Comparison of ENCODE assay signal across 22 cellular contexts in the genomic region with DNA sequence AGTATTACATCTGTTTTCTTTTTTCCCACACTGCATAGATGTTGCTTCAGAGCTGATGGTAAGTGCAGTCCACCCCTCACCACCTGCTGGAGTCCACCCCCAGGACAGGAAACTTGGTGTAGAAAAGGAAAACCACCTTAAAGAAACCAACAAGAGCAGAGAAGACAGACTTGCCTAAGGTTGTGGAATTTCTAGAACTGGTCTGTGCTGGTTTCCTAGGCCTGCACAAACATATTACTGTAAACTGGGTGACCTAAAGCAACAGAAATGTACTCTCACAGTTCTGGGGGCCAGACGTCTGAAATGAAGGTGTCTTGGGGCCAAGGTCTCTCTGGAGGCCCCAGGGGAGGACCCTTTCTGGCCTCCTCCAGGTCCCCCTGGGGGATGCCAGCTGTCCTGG.
DNase-seq lines count a peak whose midpoint lies in the region; ATAC-seq and TF ChIP-seq lines count a peak whose summit lies in the region.
"Had no signal": no experiment of that assay in that cellular context is flagged by ENCODE, and none has a peak within 500 bp of the region (broad histone marks: within the 10 kb centered on the region; RNA-seq: fewer than 3 reads in every experiment).

No MANE protein-coding gene starts in this region.

- peaks cover 59% of the 10 kb centered on the region for H3K4me1 Mint-ChIP-seq in nephron progenitor cell
- H3K4me1 Mint-ChIP-seq in activated CD8-positive, alpha-beta memory T cell treated with anti-CD3 and anti-CD28 coated beads, Interleukin-2, amount 10 ng/mL, durations not matched to agents 7 days and 5 days: no peaks in the 10 kb centered on the region
- H3K4me1 Mint-ChIP-seq: B cell; CD4-positive, CD25-positive, alpha-beta regulatory T cell had no signal

- peaks cover 7 to 26% (median 12%) of the 10 kb centered on the region in 10 experiments; a peak in 17 of 20 replicates for H3K4me1 ChIP-seq in BLaER1 treated with 17β-estradiol and CSF1 and Interleukin-3, amounts not matched to agents 10 nM and 100 nM
- no peaks in the 10 kb centered on the region for H3K4me1 ChIP-seq in RWPE2 (ENCODE audit: insufficient read depth, poor library complexity, severe bottlenecking)
- H3K4me1 ChIP-seq: Caco-2 had no signal

- H3K27me3 Mint-ChIP-seq in nephron progenitor cell (ENCODE audit: low read depth, poor library complexity): peaks cover 69% of the 10 kb centered on the region
- no peaks in the 10 kb centered on the region for H3K27me3 Mint-ChIP-seq in activated CD8-positive, alpha-beta memory T cell treated with anti-CD3 and anti-CD28 coated beads, Interleukin-2, amount 10 ng/mL, durations not matched to agents 7 days and 5 days
- H3K27me3 Mint-ChIP-seq: B cell; CD4-positive, CD25-positive, alpha-beta regulatory T cell had no signal

- H3K27ac ChIP-seq in BLaER1 treated with 17β-estradiol and CSF1 and Interleukin-3, amounts not matched to agents 10 nM and 100 nM: no peak overlapping the region
- H3K27ac ChIP-seq in RWPE2 (ENCODE audit: poor library complexity, severe bottlenecking): no peak overlapping the region
- H3K27ac ChIP-seq: GM23248 had no signal

- DNase-seq in RWPE2 (ENCODE audit: low spot score): no peak
- no peak for DNase-seq in nephron progenitor cell
- no peak for DNase-seq in activated CD8-positive, alpha-beta memory T cell treated with anti-CD3 and anti-CD28 coated beads, Interleukin-2, amount 10 ng/mL, durations not matched to agents 7 days and 5 days
- no peak for DNase-seq in AG20443 (ENCODE audit: low spot score)
- DNase-seq: Caco-2; CD4-positive, CD25-positive, alpha-beta regulatory T cell; DMS 273 treated with DMSO at 0.1 percent for 48 hours; DMS79 treated with DMSO at 0.1 percent for 48 hours; GM23248; HCEC 1CT; NCI-H1105; NCI-H146; NCI-H2029; NCI-H524 treated with DMSO at 0.1 percent for 48 hours; NCI-H82 had no signal

- H3K9me3 Mint-ChIP-seq in nephron progenitor cell: peaks cover 5% of the 10 kb centered on the region
- H3K9me3 Mint-ChIP-seq in activated CD8-positive, alpha-beta memory T cell treated with anti-CD3 and anti-CD28 coated beads, Interleukin-2, amount 10 ng/mL, durations not matched to agents 7 days and 5 days (ENCODE audit: low read depth): peaks cover 7% of the 10 kb centered on the region

- H3K4me3 ChIP-seq in BLaER1 treated with 17β-estradiol and CSF1 and Interleukin-3, amounts not matched to agents 10 nM and 100 nM: no peak overlapping the region
- H3K4me3 ChIP-seq in RWPE2 (ENCODE audit: severe bottlenecking): no peak overlapping the region
- H3K4me3 ChIP-seq: GM12878, GM23248 had no signal

- peaks cover 11 to 13% (median 12%) of the 10 kb centered on the region in 11 experiments for H3K27me3 ChIP-seq in BLaER1 treated with 17β-estradiol and CSF1 and Interleukin-3, amounts not matched to agents 10 nM and 100 nM
- H3K27me3 ChIP-seq in RWPE2 (ENCODE audit: insufficient read depth, poor library complexity, severe bottlenecking): no peaks in the 10 kb centered on the region

- CTCF ChIA-PET in activated CD8-positive, alpha-beta memory T cell treated with anti-CD3 and anti-CD28 coated beads, Interleukin-2, amount 10 ng/mL, durations not matched to agents 7 days and 5 days (lab: Charles Lee): no interaction called here

- ATAC-seq in RWPE2 (ENCODE audit: low read depth): peak; percentile 56; the same call in 2 of the 3 replicates
- peak; percentile 25 for ATAC-seq in esophagus mucosa
- no peak for ATAC-seq in activated CD8-positive, alpha-beta memory T cell treated with anti-CD3 and anti-CD28 coated beads, Interleukin-2, amount 10 ng/mL, durations not matched to agents 7 days and 5 days
- ATAC-seq in GM18861 (IDR thresholded peaks at IDR 0.05; ENCODE audit: unreplicated experiment): no peak
- ATAC-seq: GM12878, Panc1, Right ventricle myocardium inferior had no signal

- H4K20me1 ChIP-seq in BLaER1 treated with 17β-estradiol and CSF1 and Interleukin-3, amounts not matched to agents 10 nM and 100 nM: no peaks in the 10 kb centered on the region

- H3K9me3 ChIP-seq in BLaER1 treated with 17β-estradiol and CSF1 and Interleukin-3, amounts not matched to agents 10 nM and 100 nM (replicated peaks in 1 of 11): peaks cover 0 to 8% (median 0%) of the 10 kb centered on the region in 11 experiments; a peak in 3 of 22 replicates
- H3K9me3 ChIP-seq in RWPE2 (ENCODE audit: severe bottlenecking): no peaks in the 10 kb centered on the region

- H3K27ac Mint-ChIP-seq in nephron progenitor cell: peak overlapping the region; percentile 70
- H3K27ac Mint-ChIP-seq in activated CD8-positive, alpha-beta memory T cell treated with anti-CD3 and anti-CD28 coated beads, Interleukin-2, amount 10 ng/mL, durations not matched to agents 7 days and 5 days: no peak overlapping the region
- H3K27ac Mint-ChIP-seq: B cell; CD4-positive, CD25-positive, alpha-beta regulatory T cell had no signal

- H3K4me2 ChIP-seq in BLaER1 treated with 17β-estradiol and CSF1 and Interleukin-3, amounts not matched to agents 10 nM and 100 nM: peak overlapping the region in 8 of 11 experiments; percentile 10 to 69 (median 62); a peak in 14 of 22 replicates

- no peak for TF ChIP-seq CTCF in RWPE2 (IDR thresholded peaks at IDR 0.05; ENCODE audit: poor library complexity, severe bottlenecking)
- TF ChIP-seq CTCF in nephron progenitor cell (IDR thresholded peaks at IDR 0.05): no peak

- peak overlapping the region; percentile 39 for H3K4me3 Mint-ChIP-seq in nephron progenitor cell
- no peak overlapping the region for H3K4me3 Mint-ChIP-seq in activated CD8-positive, alpha-beta memory T cell treated with anti-CD3 and anti-CD28 coated beads, Interleukin-2, amount 10 ng/mL, durations not matched to agents 7 days and 5 days
- H3K4me3 Mint-ChIP-seq: B cell; CD4-positive, CD25-positive, alpha-beta regulatory T cell had no signal

- no peaks in the 10 kb centered on the region for H3K36me3 Mint-ChIP-seq in nephron progenitor cell (ENCODE audit: low read depth)
- no peaks in the 10 kb centered on the region for H3K36me3 Mint-ChIP-seq in activated CD8-positive, alpha-beta memory T cell treated with anti-CD3 and anti-CD28 coated beads, Interleukin-2, amount 10 ng/mL, durations not matched to agents 7 days and 5 days
- H3K36me3 Mint-ChIP-seq: CD4-positive, CD25-positive, alpha-beta regulatory T cell had no signal

- H3K9ac ChIP-seq in BLaER1 treated with 17β-estradiol and CSF1 and Interleukin-3, amounts not matched to agents 10 nM and 100 nM: no peak overlapping the region; a peak in 1 of 22 replicates
- H3K9ac ChIP-seq: GM23248 had no signal

- H3K36me3 ChIP-seq in BLaER1 treated with 17β-estradiol and CSF1 and Interleukin-3, amounts not matched to agents 10 nM and 100 nM: no peaks in the 10 kb centered on the region
- no peaks in the 10 kb centered on the region for H3K36me3 ChIP-seq in RWPE2 (ENCODE audit: low read depth)

Comparison
In these comparisons a context has a peak if more than half of its experiments do, and no peak if none do; other contexts are left out.
1. ATAC-seq: peak in RWPE2 (single experiment) and esophagus mucosa (single experiment); none in activated CD8-positive, alpha-beta memory T cell treated with anti-CD3 and anti-CD28 coated beads, Interleukin-2, amount 10 ng/mL, durations not matched to agents 7 days and 5 days (single experiment) and GM18861 (single experiment).